20 cellular contexts compared by ENCODE assay signal in the genomic region with DNA sequence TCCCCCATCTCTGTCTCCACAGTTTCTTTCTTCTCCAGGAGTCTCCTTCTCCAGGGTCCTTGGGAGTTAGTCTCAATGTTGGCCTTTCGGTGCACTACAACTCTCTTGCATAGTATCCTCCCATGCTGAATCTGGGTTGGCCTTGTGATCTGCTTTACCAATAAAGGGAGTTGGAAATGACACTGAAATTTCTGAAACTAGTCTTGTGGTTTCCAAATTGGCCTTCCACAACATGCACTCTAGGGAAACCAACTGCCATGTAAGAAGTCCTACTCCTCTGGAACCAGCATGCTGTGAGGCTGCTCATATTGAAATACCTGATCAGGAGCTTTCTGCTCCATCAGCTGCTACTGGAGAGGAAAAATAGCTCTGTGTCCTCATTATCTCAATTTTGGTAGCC. TPM values are rescaled to one million over a fixed set of nuclear protein-coding genes. Genes with fewer than 3 reads are reported as not detected.
DNase-seq lines count a peak whose midpoint lies in the region; ATAC-seq and TF ChIP-seq lines count a peak whose summit lies in the region.
"Had no signal": no experiment of that assay in that cellular context is flagged by ENCODE, and none has a peak within 500 bp of the region (broad histone marks: within the 10 kb centered on the region; RNA-seq: fewer than 3 reads in every experiment).

No MANE protein-coding gene starts in this region.

- H3K9me3 Mint-ChIP-seq in natural killer cell treated with Interleukin-12 subunit alpha and Interleukin-12 subunit beta and Interleukin-15 and Interleukin-18, amount 100 ng/mL, for 72 hours: no peaks in the 10 kb centered on the region
- H3K9me3 Mint-ChIP-seq in natural killer cell: no peaks in the 10 kb centered on the region
- H3K9me3 Mint-ChIP-seq in activated T-helper 17 cell treated with anti-CD3 and anti-CD28 coated beads, Interleukin-2, amount 50 U/mL, for 72 hours: no peaks in the 10 kb centered on the region
- H3K9me3 Mint-ChIP-seq: HFFc6 had no signal

- intact Hi-C loops in natural killer cell (cut with micrococcal nuclease): no loop called here

- H3K27me3 Mint-ChIP-seq in natural killer cell treated with Interleukin-12 subunit alpha and Interleukin-12 subunit beta and Interleukin-15 and Interleukin-18, amount 100 ng/mL, for 72 hours: peaks cover 7 to 9% of the 10 kb centered on the region in 2 donors
- peaks cover 4 to 38% of the 10 kb centered on the region in 2 donors for H3K27me3 Mint-ChIP-seq in natural killer cell (ENCODE audit: low read depth in 2 of 2)
- no peaks in the 10 kb centered on the region for H3K27me3 Mint-ChIP-seq in activated T-helper 17 cell treated with anti-CD3 and anti-CD28 coated beads, Interleukin-2, amount 50 U/mL, for 72 hours

- in situ Hi-C loops in KBM-7 (cut with MboI; ENCODE audit: low pct_unique_long_range_greater_than_20kb, low sequenced_read_pairs): no loop called here

- H3K4me1 Mint-ChIP-seq in natural killer cell treated with Interleukin-12 subunit alpha and Interleukin-12 subunit beta and Interleukin-15 and Interleukin-18, amount 100 ng/mL, for 72 hours (ENCODE audit: low read depth in 2 of 2): peaks cover 2 to 6% of the 10 kb centered on the region in 2 donors
- no peaks in the 10 kb centered on the region for H3K4me1 Mint-ChIP-seq in natural killer cell
- H3K4me1 Mint-ChIP-seq in activated T-helper 17 cell treated with anti-CD3 and anti-CD28 coated beads, Interleukin-2, amount 50 U/mL, for 72 hours: no peaks in the 10 kb centered on the region
- H3K4me1 Mint-ChIP-seq: B cell had no signal

- TF ChIP-seq CTCF in natural killer cell (IDR thresholded peaks at IDR 0.05): no peak

- ATAC-seq in natural killer cell treated with Interleukin-12 subunit alpha and Interleukin-12 subunit beta and Interleukin-15 and Interleukin-18, amount 100 ng/mL, for 72 hours: peak in 1 of 2 donors; percentile 70
- ATAC-seq in natural killer cell (no peak), HG03039 (IDR thresholded peaks at IDR 0.05; ENCODE audit: unreplicated experiment) (peak; percentile 82)
- ATAC-seq in activated T-helper 17 cell treated with anti-CD3 and anti-CD28 coated beads, Interleukin-2, amount 50 U/mL, for 72 hours (replicated peaks): peak; percentile 62
- ATAC-seq: SK-N-SH treated with all-trans-retinoic acid at 6 μM for 48 hours had no signal

- H3K4me3 Mint-ChIP-seq in natural killer cell treated with Interleukin-12 subunit alpha and Interleukin-12 subunit beta and Interleukin-15 and Interleukin-18, amount 100 ng/mL, for 72 hours: peak overlapping the region; percentile 30
- H3K4me3 Mint-ChIP-seq in natural killer cell: no peak overlapping the region
- H3K4me3 Mint-ChIP-seq in activated T-helper 17 cell treated with anti-CD3 and anti-CD28 coated beads, Interleukin-2, amount 50 U/mL, for 72 hours: no peak overlapping the region
- H3K4me3 Mint-ChIP-seq: B cell; CD4-positive, CD25-positive, alpha-beta regulatory T cell; HFFc6; T-helper 2 cell treated with Interferon-gamma antibody and Interleukin-4, amounts not matched to agents 5 μg/mL and 100 μg/mL, for 36 hours had no signal

- peaks cover 12% of the 10 kb centered on the region for H3K36me3 Mint-ChIP-seq in natural killer cell treated with Interleukin-12 subunit alpha and Interleukin-12 subunit beta and Interleukin-15 and Interleukin-18, amount 100 ng/mL, for 72 hours
- H3K36me3 Mint-ChIP-seq in natural killer cell: peaks cover 13% of the 10 kb centered on the region
- no peaks in the 10 kb centered on the region for H3K36me3 Mint-ChIP-seq in activated T-helper 17 cell treated with anti-CD3 and anti-CD28 coated beads, Interleukin-2, amount 50 U/mL, for 72 hours (ENCODE audit: low read depth)

- no peak overlapping the region for H3K27ac Mint-ChIP-seq in natural killer cell treated with Interleukin-12 subunit alpha and Interleukin-12 subunit beta and Interleukin-15 and Interleukin-18, amount 100 ng/mL, for 72 hours
- no peak overlapping the region for H3K27ac Mint-ChIP-seq in natural killer cell
- no peak overlapping the region for H3K27ac Mint-ChIP-seq in activated T-helper 17 cell treated with anti-CD3 and anti-CD28 coated beads, Interleukin-2, amount 50 U/mL, for 72 hours
- H3K27ac Mint-ChIP-seq: B cell; CD4-positive, CD25-positive, alpha-beta regulatory T cell; HFFc6; T-helper 2 cell treated with Interferon-gamma antibody and Interleukin-4, amounts not matched to agents 5 μg/mL and 100 μg/mL, for 36 hours had no signal

- DNase-seq in natural killer cell treated with Interleukin-12 subunit alpha and Interleukin-12 subunit beta and Interleukin-15 and Interleukin-18, amount 100 ng/mL, for 72 hours (ENCODE audit: low spot score): no peak
- no peak for DNase-seq in natural killer cell
- no peak for DNase-seq in KBM-7
- DNase-seq in DMS53 (lab: John Stamatoyannopoulos, UW): no peak
- DNase-seq in AG08395 (ENCODE audit: low spot score): no peak
- DNase-seq: CD4-positive, CD25-positive, alpha-beta regulatory T cell; DMS79; H7; HFFc6; NCI-H1105 treated with DMSO at 0.1 percent for 48 hours; NCI-H2029 treated with DMSO at 0.1 percent for 48 hours; NCI-H226; NCI-H524; NCI-H774; Peyer's patch had no signal

RNA-seq across cellular contexts. Expression of a gene that starts 9.9 kb away (rescaled TPM):
- 10 to 100 TPM; 48.1 to 54.4 TPM for total RNA-seq in natural killer cell treated with Interleukin-12 subunit alpha and Interleukin-12 subunit beta and Interleukin-15 and Interleukin-18, amount 100 ng/mL, for 72 hours
- total RNA-seq in natural killer cell: 10 to 100 TPM; 39.9 to 47.3 (median 45.0) TPM
- total RNA-seq in activated T-helper 17 cell treated with anti-CD3 and anti-CD28 coated beads, Interleukin-2, amount 50 U/mL, for 72 hours: 10 to 100 TPM; 28.9 to 48.4 TPM

RNA-seq across cellular contexts. Expression of a gene that starts 26.1 kb away (rescaled TPM):
- 10 to 100 TPM; 20.1 to 30.3 TPM for total RNA-seq in natural killer cell treated with Interleukin-12 subunit alpha and Interleukin-12 subunit beta and Interleukin-15 and Interleukin-18, amount 100 ng/mL, for 72 hours
- 10 to 100 TPM; 27.5 to 38.4 (median 35.6) TPM for total RNA-seq in natural killer cell
- total RNA-seq in activated T-helper 17 cell treated with anti-CD3 and anti-CD28 coated beads, Interleukin-2, amount 50 U/mL, for 72 hours: 10 to 100 TPM; 52.3 to 64.0 TPM

Comparison
In these comparisons a context has a peak if more than half of its experiments do, and no peak if none do; other contexts are left out.
1. ATAC-seq: peak in HG03039 (single experiment) and activated T-helper 17 cell treated with anti-CD3 and anti-CD28 coated beads, Interleukin-2, amount 50 U/mL, for 72 hours (single experiment); none in natural killer cell (0 of 3).